Comparison of ENCODE assay signal across 1 cellular context in the genomic region with DNA sequence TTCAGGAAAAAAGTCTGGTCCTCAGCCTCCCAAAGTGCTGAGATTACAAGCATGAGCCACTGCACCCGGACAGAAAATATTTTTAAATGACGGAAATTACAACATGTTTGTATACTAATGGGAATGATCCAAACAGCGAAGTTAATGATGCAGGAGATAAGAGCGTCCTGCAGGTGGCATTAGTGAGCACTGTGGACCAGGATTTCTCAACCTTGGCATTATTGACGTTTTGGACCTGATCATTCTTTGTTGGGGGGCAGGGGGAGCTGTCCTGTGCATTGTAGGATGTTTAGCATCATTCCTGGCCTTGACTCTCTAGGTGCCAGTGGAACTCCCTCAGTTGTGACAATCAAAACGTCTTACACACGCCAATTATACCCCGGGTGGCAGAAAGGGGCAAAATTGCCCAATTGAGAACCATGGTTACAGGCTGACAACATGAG.
TF ChIP-seq lines count a peak whose summit lies in the region.

No MANE protein-coding gene starts in this region.

TF ChIP-seq in IMR-90, 13 proteins besides CTCF, POLR2A, EP300 and RAD21 (continued from another document):
- TF ChIP-seq MAZ (IDR thresholded peaks at IDR 0.05; ENCODE audit: borderline replicate concordance, low read depth, low read length), result no peak
- peak; percentile 71 for TF ChIP-seq CEBPB (IDR thresholded peaks at IDR 0.05; ENCODE audit: low read depth, low read length)
